Comparison of ENCODE assay signal across 8 cellular contexts in genomic region chr6:77620290-77620882, GRCh38. TPM values are rescaled to one million over a fixed set of nuclear protein-coding genes. Genes with fewer than 3 reads are reported as not detected.
DNase-seq lines count a peak whose midpoint lies in the region; ATAC-seq and TF ChIP-seq lines count a peak whose summit lies in the region.

No MANE protein-coding gene starts in this region.

- H2BK120ac ChIP-seq in neuronal stem cell (ENCODE audit: low read depth, low read length), result no peak overlapping the region

- TF ChIP-seq CTCF in astrocyte of the spinal cord (IDR thresholded peaks at IDR 0.05; ENCODE audit: low read depth, low read length), result peak; percentile 50

- H3K9ac ChIP-seq in neuronal stem cell (ENCODE audit: low read depth, low read length, poor library complexity), result no peak overlapping the region

- ATAC-seq in HG03520 (IDR thresholded peaks at IDR 0.05; ENCODE audit: unreplicated experiment) (peak; percentile 77), HG03280 (IDR thresholded peaks at IDR 0.05; ENCODE audit: unreplicated experiment) (no peak)

- H3K27ac ChIP-seq in neuronal stem cell (replicated peaks; ENCODE audit: low read length), result no peak overlapping the region

- H2BK15ac ChIP-seq in neuronal stem cell (ENCODE audit: low read length), result no peak overlapping the region

- no peaks in the 10 kb centered on the region for H3K79me1 ChIP-seq in neuronal stem cell (ENCODE audit: low read depth, low read length)

- H3K4me3 ChIP-seq in astrocyte of the spinal cord (ENCODE audit: low read depth, low read length) (no peak overlapping the region), neuronal stem cell (ENCODE audit: low read length in 2 of 2) (no peak overlapping the region)

- H2AK5ac ChIP-seq in neuronal stem cell (ENCODE audit: low read depth, low read length), result no peak overlapping the region

- H2AFZ ChIP-seq in neuronal stem cell (ENCODE audit: low read length), result no peak overlapping the region

- H3K4me2 ChIP-seq in neuronal stem cell (ENCODE audit: insufficient read depth, low read length, poor library complexity, severe bottlenecking), result no peak overlapping the region

- no peak overlapping the region for H3K23ac ChIP-seq in neuronal stem cell (ENCODE audit: low read depth, low read length, poor library complexity)

- H3K4me1 ChIP-seq in neuronal stem cell (ENCODE audit: control insufficient read depth in 2 of 2, insufficient read depth in 1 of 2, low read depth in 1 of 2, low read length in 2 of 2), result no peaks in the 10 kb centered on the region

- H2BK5ac ChIP-seq in neuronal stem cell (ENCODE audit: low read length), result no peak overlapping the region

- WGBS in neuronal stem cell (ENCODE audit: extremely low coverage in 2 of 2, insufficient read length in 2 of 2, insufficient replicate concordance in 1 of 2), 2 donors, result no CpG with 5 or more reads among the region's 1 CpG

- H3K4ac ChIP-seq in neuronal stem cell (ENCODE audit: low read length), result no peak overlapping the region

- no peaks in the 10 kb centered on the region for H3K9me3 ChIP-seq in neuronal stem cell (replicated peaks in 1 of 2; ENCODE audit: control insufficient read depth in 2 of 2, insufficient read depth in 1 of 2, low read depth in 1 of 2, low read length in 2 of 2)

- no peaks in the 10 kb centered on the region for H3K27me3 ChIP-seq in neuronal stem cell (ENCODE audit: control insufficient read depth in 3 of 3, insufficient read depth in 3 of 3, low read depth in 1 of 3, low read length in 3 of 3)

- DNase-seq in DMS 273 (lab: John Stamatoyannopoulos, UW; ENCODE audit: unreplicated experiment) (peak; percentile 47), DMS 273 treated with DMSO at 0.1 percent for 48 hours (lab: John Stamatoyannopoulos, UW) (no peak), astrocyte of the spinal cord (ENCODE audit: low read depth, low spot score) (peak; percentile 7), neuronal stem cell (ENCODE audit: low spot score) (peak; percentile 4), HK-2 (ENCODE audit: unreplicated experiment) (no peak)
- DNase-seq in activated CD4-positive, alpha-beta T cell treated with anti-CD3 and anti-CD28 coated beads, Interleukin-2, amount 50 U/mL, for 1 hour, result no peak

- no peak overlapping the region for H4K91ac ChIP-seq in neuronal stem cell (ENCODE audit: low read depth, low read length, poor library complexity)

- H4K8ac ChIP-seq in neuronal stem cell (ENCODE audit: low read depth, low read length), result no peak overlapping the region

- no peak overlapping the region for H3K18ac ChIP-seq in neuronal stem cell (ENCODE audit: low read length)

- in situ Hi-C loops in astrocyte of the spinal cord (cut with HindIII; ENCODE audit: low sequenced_read_pairs), result no loop called here

- no peak overlapping the region for H2BK12ac ChIP-seq in neuronal stem cell (ENCODE audit: low read length)

- no peaks in the 10 kb centered on the region for H3K36me3 ChIP-seq in neuronal stem cell (replicated peaks in 1 of 2; ENCODE audit: control insufficient read depth in 2 of 2, insufficient read depth in 2 of 2, low read length in 2 of 2)

- no peak overlapping the region for H3K14ac ChIP-seq in neuronal stem cell (ENCODE audit: low read length)

RNA-seq across cellular contexts. Expression of gene MEI4, which starts 32.5 kb away (rescaled TPM):
- polyA plus RNA-seq in neuronal stem cell (2013, experiment 1 of 2), result 0.40 TPM
- 0.37 TPM for polyA plus RNA-seq in neuronal stem cell (2013, experiment 2 of 2)

Comparison
In these comparisons a context has a peak if more than half of its experiments do, and no peak if none do; other contexts are left out.
1. DNase-seq: peak in DMS 273 (single experiment), astrocyte of the spinal cord (single experiment) and neuronal stem cell (single experiment); none in DMS 273 treated with DMSO at 0.1 percent for 48 hours (single experiment), HK-2 (single experiment) and activated CD4-positive, alpha-beta T cell treated with anti-CD3 and anti-CD28 coated beads, Interleukin-2, amount 50 U/mL, for 1 hour (single experiment).